Comparison of ENCODE assay signal across 1 cellular context in the genomic region with DNA sequence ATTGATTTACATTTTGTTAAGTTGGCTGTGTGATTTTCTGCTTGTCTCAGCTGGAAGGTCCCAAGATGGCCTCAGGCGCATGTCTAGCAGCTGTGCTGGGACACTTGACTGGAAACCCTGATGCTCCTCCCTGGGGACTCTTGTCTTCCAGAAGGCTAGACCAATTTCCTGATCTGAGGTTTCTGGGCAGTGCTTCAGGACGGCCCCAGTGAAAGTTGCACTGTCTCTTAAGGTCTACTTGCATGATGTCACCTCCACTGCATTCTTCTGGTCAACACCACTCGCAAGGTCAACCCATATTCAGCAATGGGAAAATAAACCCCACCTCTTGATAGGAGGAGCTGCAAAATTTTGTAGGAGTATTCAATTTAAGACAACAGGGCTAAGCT.
TF ChIP-seq lines count a peak whose summit lies in the region.

No MANE protein-coding gene starts in this region.

TF ChIP-seq in GM23338, 12 proteins besides CTCF, POLR2A, EP300 and RAD21 (continued from another document):
- TF ChIP-seq STAT1 (IDR thresholded peaks at IDR 0.05; ENCODE audit: unreplicated experiment): no peak
- TF ChIP-seq, protein P1, sequence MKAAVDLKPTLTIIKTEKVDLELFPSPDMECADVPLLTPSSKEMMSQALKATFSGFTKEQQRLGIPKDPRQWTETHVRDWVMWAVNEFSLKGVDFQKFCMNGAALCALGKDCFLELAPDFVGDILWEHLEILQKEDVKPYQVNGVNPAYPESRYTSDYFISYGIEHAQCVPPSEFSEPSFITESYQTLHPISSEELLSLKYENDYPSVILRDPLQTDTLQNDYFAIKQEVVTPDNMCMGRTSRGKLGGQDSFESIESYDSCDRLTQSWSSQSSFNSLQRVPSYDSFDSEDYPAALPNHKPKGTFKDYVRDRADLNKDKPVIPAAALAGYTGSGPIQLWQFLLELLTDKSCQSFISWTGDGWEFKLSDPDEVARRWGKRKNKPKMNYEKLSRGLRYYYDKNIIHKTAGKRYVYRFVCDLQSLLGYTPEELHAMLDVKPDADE (IDR thresholded peaks at IDR 0.05): no peak
- TF ChIP-seq NANOG (IDR thresholded peaks at IDR 0.05; ENCODE audit: borderline replicate concordance): no peak
- TF ChIP-seq, protein P2, sequence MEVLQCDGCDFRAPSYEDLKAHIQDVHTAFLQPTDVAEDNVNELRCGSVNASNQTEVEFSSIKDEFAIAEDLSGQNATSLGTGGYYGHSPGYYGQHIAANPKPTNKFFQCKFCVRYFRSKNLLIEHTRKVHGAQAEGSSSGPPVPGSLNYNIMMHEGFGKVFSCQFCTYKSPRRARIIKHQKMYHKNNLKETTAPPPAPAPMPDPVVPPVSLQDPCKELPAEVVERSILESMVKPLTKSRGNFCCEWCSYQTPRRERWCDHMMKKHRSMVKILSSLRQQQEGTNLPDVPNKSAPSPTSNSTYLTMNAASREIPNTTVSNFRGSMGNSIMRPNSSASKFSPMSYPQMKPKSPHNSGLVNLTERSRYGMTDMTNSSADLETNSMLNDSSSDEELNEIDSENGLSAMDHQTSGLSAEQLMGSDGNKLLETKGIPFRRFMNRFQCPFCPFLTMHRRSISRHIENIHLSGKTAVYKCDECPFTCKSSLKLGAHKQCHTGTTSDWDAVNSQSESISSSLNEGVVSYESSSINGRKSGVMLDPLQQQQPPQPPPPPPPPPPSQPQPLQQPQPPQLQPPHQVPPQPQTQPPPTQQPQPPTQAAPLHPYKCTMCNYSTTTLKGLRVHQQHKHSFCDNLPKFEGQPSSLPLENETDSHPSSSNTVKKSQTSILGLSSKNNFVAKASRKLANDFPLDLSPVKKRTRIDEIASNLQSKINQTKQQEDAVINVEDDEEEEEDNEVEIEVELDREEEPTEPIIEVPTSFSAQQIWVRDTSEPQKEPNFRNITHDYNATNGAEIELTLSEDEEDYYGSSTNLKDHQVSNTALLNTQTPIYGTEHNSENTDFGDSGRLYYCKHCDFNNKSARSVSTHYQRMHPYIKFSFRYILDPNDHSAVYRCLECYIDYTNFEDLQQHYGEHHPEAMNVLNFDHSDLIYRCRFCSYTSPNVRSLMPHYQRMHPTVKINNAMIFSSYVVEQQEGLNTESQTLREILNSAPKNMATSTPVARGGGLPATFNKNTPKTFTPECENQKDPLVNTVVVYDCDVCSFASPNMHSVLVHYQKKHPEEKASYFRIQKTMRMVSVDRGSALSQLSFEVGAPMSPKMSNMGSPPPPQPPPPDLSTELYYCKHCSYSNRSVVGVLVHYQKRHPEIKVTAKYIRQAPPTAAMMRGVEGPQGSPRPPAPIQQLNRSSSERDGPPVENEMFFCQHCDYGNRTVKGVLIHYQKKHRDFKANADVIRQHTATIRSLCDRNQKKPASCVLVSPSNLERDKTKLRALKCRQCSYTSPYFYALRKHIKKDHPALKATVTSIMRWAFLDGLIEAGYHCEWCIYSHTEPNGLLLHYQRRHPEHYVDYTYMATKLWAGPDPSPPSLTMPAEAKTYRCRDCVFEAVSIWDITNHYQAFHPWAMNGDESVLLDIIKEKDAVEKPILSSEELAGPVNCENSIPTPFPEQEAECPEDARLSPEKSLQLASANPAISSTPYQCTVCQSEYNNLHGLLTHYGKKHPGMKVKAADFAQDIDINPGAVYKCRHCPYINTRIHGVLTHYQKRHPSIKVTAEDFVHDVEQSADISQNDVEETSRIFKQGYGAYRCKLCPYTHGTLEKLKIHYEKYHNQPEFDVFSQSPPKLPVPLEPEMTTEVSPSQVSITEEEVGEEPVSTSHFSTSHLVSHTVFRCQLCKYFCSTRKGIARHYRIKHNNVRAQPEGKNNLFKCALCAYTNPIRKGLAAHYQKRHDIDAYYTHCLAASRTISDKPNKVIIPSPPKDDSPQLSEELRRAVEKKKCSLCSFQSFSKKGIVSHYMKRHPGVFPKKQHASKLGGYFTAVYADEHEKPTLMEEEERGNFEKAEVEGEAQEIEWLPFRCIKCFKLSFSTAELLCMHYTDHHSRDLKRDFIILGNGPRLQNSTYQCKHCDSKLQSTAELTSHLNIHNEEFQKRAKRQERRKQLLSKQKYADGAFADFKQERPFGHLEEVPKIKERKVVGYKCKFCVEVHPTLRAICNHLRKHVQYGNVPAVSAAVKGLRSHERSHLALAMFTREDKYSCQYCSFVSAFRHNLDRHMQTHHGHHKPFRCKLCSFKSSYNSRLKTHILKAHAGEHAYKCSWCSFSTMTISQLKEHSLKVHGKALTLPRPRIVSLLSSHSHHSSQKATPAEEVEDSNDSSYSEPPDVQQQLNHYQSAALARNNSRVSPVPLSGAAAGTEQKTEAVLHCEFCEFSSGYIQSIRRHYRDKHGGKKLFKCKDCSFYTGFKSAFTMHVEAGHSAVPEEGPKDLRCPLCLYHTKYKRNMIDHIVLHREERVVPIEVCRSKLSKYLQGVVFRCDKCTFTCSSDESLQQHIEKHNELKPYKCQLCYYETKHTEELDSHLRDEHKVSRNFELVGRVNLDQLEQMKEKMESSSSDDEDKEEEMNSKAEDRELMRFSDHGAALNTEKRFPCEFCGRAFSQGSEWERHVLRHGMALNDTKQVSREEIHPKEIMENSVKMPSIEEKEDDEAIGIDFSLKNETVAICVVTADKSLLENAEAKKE (CRISPR knock-in tag; IDR thresholded peaks at IDR 0.05): no peak
- no peak for TF ChIP-seq CREB1 (CRISPR knock-in tag; IDR thresholded peaks at IDR 0.05; ENCODE audit: low read depth)
- no peak for TF ChIP-seq JUNB (IDR thresholded peaks at IDR 0.05; ENCODE audit: unreplicated experiment)
